Comparison of ENCODE assay signal across 8 cellular contexts in the genomic region with DNA sequence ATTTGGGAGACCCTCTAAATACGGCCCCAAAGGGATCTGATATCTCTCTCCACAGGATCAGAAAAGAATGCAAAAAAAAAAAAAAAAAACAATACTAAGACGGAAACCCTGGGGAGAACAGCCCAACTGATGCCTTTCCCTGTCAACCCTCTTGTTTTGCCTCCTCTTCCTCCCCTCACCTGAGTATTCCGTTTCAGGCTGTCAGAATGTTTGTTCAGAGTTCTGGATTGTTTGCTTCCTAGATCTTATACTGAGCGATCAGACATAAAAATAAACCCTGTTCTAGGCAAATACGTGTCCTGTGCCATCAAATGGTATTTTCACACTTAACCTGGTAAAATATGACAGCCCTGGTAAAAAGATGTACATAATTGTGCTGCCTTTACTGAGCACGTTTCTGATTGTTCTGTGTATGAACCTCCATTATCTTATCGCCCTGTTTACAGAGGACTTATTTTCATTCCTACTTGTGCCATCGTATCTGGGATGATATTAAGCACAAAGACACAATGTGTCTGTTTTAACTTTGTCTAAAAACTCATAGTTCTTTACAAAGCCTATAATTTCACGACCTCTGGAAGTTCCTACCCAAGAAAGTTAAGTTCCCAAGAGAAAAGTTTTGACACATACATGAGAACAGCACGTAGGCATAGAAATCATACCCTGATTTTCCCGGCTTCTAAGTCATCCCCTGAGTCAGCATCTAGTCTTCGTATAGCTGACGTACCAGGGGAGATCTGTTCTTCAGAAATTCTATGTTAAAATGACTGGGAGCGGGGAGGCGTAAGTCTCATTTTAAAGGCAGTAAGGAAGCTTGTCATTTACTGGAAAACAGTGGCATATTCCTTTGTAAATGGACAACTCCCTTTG. TPM values are rescaled to one million over a fixed set of nuclear protein-coding genes. Genes with fewer than 3 reads are reported as not detected.
A peak's percentile ranks its signal among the peaks of the same experiment; 100 is the strongest.
DNase-seq lines count a peak whose midpoint lies in the region; ATAC-seq and FAIRE-seq lines count a peak whose summit lies in the region.

No MANE protein-coding gene starts in this region.

- DNase-seq in HT1080 (ENCODE audit: low read depth) (peak; percentile 63), iris pigment epithelial cell (ENCODE audit: low read depth) (peak; percentile 92), stromal cell of bone marrow (ENCODE audit: low read depth) (peak; percentile 73), cerebellum (ENCODE audit: low spot score) (no peak), HTR-8/SVneo (ENCODE audit: insufficient read length, low spot score) (no peak)

- H3K27ac ChIP-seq in adipose tissue (ENCODE audit: low read depth, low read length), result peak overlapping the region; percentile 65

- 73 to 80% (median 75%) methylated on average over 15 of the region's 15 CpGs for WGBS in adipose tissue, 3 donors

- FAIRE-seq in HTR-8/SVneo (lab: Jason Lieb, UNC), result no peak

- no peak for ATAC-seq in HG02938 (IDR thresholded peaks at IDR 0.05; ENCODE audit: unreplicated experiment)
- ATAC-seq in GM18868 (IDR thresholded peaks at IDR 0.05; ENCODE audit: unreplicated experiment), result no peak

RNA-seq across cellular contexts. Expression of a gene that starts 0.9 kb away (rescaled TPM):
- total RNA-seq in HT1080 (2014; rRNA removed; shearing (Covaris generic)), result 225 and 266 TPM in 2 replicates
- polyA plus RNA-seq in HT1080 (2015; cell fraction: cytosol; rRNA removed), result 155 and 233 TPM in 2 replicates
- 268 and 276 TPM in 2 replicates for polyA plus RNA-seq in HT1080 (2015; cell fraction: nucleus; rRNA removed)
- 10 to 100 TPM in 2 of 3 donors, 1 to 10 TPM in 1; 9.4 to 23.3 (median 18.2) TPM for polyA plus RNA-seq in adipose tissue
- 103 TPM for total RNA-seq in cerebellum

Comparison
In these comparisons a context has a peak if more than half of its experiments do, and no peak if none do; other contexts are left out.
1. DNase-seq: peak in HT1080 (single experiment), iris pigment epithelial cell (single experiment) and stromal cell of bone marrow (single experiment); none in cerebellum (single experiment) and HTR-8/SVneo (single experiment).